ENCODE assay signal across 2 cellular contexts in the genomic region with DNA sequence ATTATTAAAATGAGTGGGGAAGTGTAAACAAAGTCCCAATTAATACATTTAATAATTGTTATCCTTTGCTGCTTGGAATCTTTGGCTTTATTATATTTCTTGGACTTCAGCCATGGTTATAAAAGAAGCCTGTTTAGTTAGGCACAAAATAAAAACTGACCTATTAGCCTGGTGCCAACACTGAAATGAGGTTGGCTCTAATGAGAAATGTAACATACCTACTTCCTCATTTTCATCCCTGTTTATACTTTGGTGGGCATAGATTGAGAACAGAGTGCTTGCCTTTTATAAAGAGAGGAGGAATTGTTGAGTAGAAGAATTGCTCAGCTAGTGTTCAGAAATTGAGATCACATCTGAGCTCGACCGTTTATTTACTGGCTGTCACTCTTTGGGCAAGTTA.
TF ChIP-seq lines count a peak whose summit lies in the region.

No MANE protein-coding gene starts in this region.

TF ChIP-seq in HCT116, 20 proteins besides CTCF, POLR2A, EP300 and RAD21 (continued from another document):
- TF ChIP-seq ELF1 (IDR thresholded peaks at IDR 0.05; ENCODE audit: borderline replicate concordance, low read depth) (no peak), TCF7L2 (IDR thresholded peaks at IDR 0.05; ENCODE audit: borderline replicate concordance, extremely low read depth, insufficient read depth, insufficient read length) (no peak), SP1 (IDR thresholded peaks at IDR 0.05; ENCODE audit: low read depth) (no peak)

TF ChIP-seq in endothelial cell of umbilical vein, 7 proteins besides CTCF, POLR2A, EP300 and RAD21 (continued from another document):
- TF ChIP-seq, protein P1, sequence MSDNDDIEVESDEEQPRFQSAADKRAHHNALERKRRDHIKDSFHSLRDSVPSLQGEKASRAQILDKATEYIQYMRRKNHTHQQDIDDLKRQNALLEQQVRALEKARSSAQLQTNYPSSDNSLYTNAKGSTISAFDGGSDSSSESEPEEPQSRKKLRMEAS (IDR thresholded peaks at IDR 0.05; ENCODE audit: insufficient read depth, insufficient read length) = no peak
- no peak for TF ChIP-seq POLR2AphosphoS5 (IDR thresholded peaks at IDR 0.05; ENCODE audit: insufficient read depth, low read depth, low read length)
